In genomic region chr17:4492762-4493561, GRCh38 we compare ENCODE assay signal across 8 cellular contexts. TPM values are rescaled to one million over a fixed set of nuclear protein-coding genes. Genes with fewer than 3 reads are reported as not detected.
A peak's percentile ranks its signal among the peaks of the same experiment; 100 is the strongest.
DNase-seq lines count a peak whose midpoint lies in the region; ATAC-seq and TF ChIP-seq lines count a peak whose summit lies in the region.

No MANE protein-coding gene starts in this region.

- peaks cover 27% of the 10 kb centered on the region for H3K27me3 ChIP-seq in adipocyte (replicated peaks; ENCODE audit: control insufficient read depth, insufficient read depth, low read length)
- no peaks in the 10 kb centered on the region for H3K27me3 ChIP-seq in liver (ENCODE audit: control insufficient read depth in 4 of 4, insufficient read depth in 4 of 4, low read length in 3 of 4)

- H3K9ac ChIP-seq in adipocyte (ENCODE audit: low read length) (no peak overlapping the region), liver (ENCODE audit: low read depth in 1 of 2, low read length in 2 of 2) (no peak overlapping the region)

- TF ChIP-seq RAD21 in Ishikawa (IDR thresholded peaks at IDR 0.05; ENCODE audit: low read depth) (peak; percentile 5; the same call in 1 of the 2 replicates), liver (IDR thresholded peaks at IDR 0.05) (no peak)

- no peak for TF ChIP-seq CTCF in liver (IDR thresholded peaks at IDR 0.05; ENCODE audit: low read depth, low read length, missing input control)

- H3K9me3 ChIP-seq in adipocyte (ENCODE audit: control insufficient read depth, low read length) (no peaks in the 10 kb centered on the region), liver (ENCODE audit: control insufficient read depth in 4 of 4, low read length in 3 of 4) (no peaks in the 10 kb centered on the region)

- DNase-seq in COLO829 (ENCODE audit: low spot score) (peak; percentile 46), adipocyte (ENCODE audit: low read depth) (peak; percentile 31), T-helper 9 cell (no peak), NCI-H2029 (lab: John Stamatoyannopoulos, UW) (no peak), H4 (ENCODE audit: low spot score) (no peak)

- H3K27ac ChIP-seq in liver (ENCODE audit: low read depth in 1 of 2, low read length in 2 of 2) = no peak overlapping the region

- H3K4me3 ChIP-seq in adipocyte (ENCODE audit: low read length) (no peak overlapping the region), liver (ENCODE audit: low read depth in 1 of 3, low read length in 3 of 3) (no peak overlapping the region)

- no peaks in the 10 kb centered on the region for H3K4me1 ChIP-seq in adipocyte (ENCODE audit: control insufficient read depth, insufficient read depth, low read length)
- H3K4me1 ChIP-seq in liver (ENCODE audit: control insufficient read depth in 4 of 4, insufficient read depth in 4 of 4, low read length in 3 of 4) = peaks cover under 1 to 23% (median 13%) of the 10 kb centered on the region in 4 donors

- 71% methylated on average over 20 of the region's 20 CpGs for WGBS in liver

- no peaks in the 10 kb centered on the region for H3K36me3 ChIP-seq in adipocyte (ENCODE audit: control insufficient read depth, insufficient read depth, low read length, severe bottlenecking)
- H3K36me3 ChIP-seq in liver (ENCODE audit: control insufficient read depth in 4 of 4, insufficient read depth in 3 of 4, low read depth in 1 of 4, low read length in 3 of 4) = peaks cover 0 to 9% (median 0%) of the 10 kb centered on the region in 4 donors

- no peak for TF ChIP-seq EP300 in Ishikawa (IDR thresholded peaks at IDR 0.05; ENCODE audit: borderline replicate concordance)

- no peak for ATAC-seq in HG03108 (IDR thresholded peaks at IDR 0.05; ENCODE audit: unreplicated experiment)

TF ChIP-seq in Ishikawa, 13 proteins besides CTCF, POLR2A, EP300 and RAD21:
- TF ChIP-seq REST (IDR thresholded peaks at IDR 0.05; ENCODE audit: low read depth) = peak; percentile 97
- TF ChIP-seq NFIC (IDR thresholded peaks at IDR 0.05) = no peak
- no peak for TF ChIP-seq EGR1 (IDR thresholded peaks at IDR 0.05)
- peak; percentile 79 for TF ChIP-seq ZBTB7A (IDR thresholded peaks at IDR 0.05; ENCODE audit: low read depth)
- no peak for TF ChIP-seq CEBPB (IDR thresholded peaks at IDR 0.05)
- 0 out of 2 replicates have a peak, but pooled peaks have one; percentile 13 for TF ChIP-seq USF1 (IDR thresholded peaks at IDR 0.05)
- TF ChIP-seq FOXM1 (IDR thresholded peaks at IDR 0.05; ENCODE audit: borderline replicate concordance, low read depth) = no peak
- peak; percentile 42; the same call in 1 of the 2 replicates for TF ChIP-seq TEAD4 (IDR thresholded peaks at IDR 0.05)
- no peak for TF ChIP-seq CREB1 (IDR thresholded peaks at IDR 0.05; ENCODE audit: low read depth)
- peak; percentile 77 for TF ChIP-seq MAX (IDR thresholded peaks at IDR 0.05)
- no peak for TF ChIP-seq TCF12 (IDR thresholded peaks at IDR 0.05; ENCODE audit: low read depth)
- TF ChIP-seq YY1 (IDR thresholded peaks at IDR 0.05; ENCODE audit: low read depth) = no peak
- no peak for TF ChIP-seq TAF1 (IDR thresholded peaks at IDR 0.05; ENCODE audit: low read depth)

TF ChIP-seq in liver, 16 proteins besides CTCF, POLR2A, EP300 and RAD21:
- TF ChIP-seq NR2F2 (IDR thresholded peaks at IDR 0.05) = peak; percentile 93
- TF ChIP-seq RXRA (IDR thresholded peaks at IDR 0.05) = peak in 1 of 2 donors; percentile 12
- no peak for TF ChIP-seq GABPA (IDR thresholded peaks at IDR 0.05 in 1 of 2, conservative IDR thresholded peaks at IDR 0.05 in 1 of 2)
- TF ChIP-seq REST (IDR thresholded peaks at IDR 0.05) = peak; percentile 99

RNA-seq across cellular contexts. Expression of gene SPNS2, which starts 5.7 kb away (rescaled TPM):
- 1 to 10 TPM; 4.9 to 9.0 TPM for total RNA-seq in liver
- 1 to 10 TPM; 4.0 to 5.6 TPM for polyA plus RNA-seq in liver
- 0.06 and 0.52 TPM in 2 replicates for total RNA-seq in H4 (2014; rRNA removed; shearing (Covaris generic))

RNA-seq across cellular contexts. Expression of gene SPNS3, which starts 59.2 kb away (rescaled TPM):
- total RNA-seq in liver = 1 to 10 TPM in 1 of 2 donors, under 1 TPM in 1; 0.17 to 2.3 TPM
- polyA plus RNA-seq in liver = under 1 TPM; 0.16 to 0.32 TPM
- 0.04 and 0.08 TPM in 2 replicates for total RNA-seq in H4 (2014; rRNA removed; shearing (Covaris generic))

Comparison
In these comparisons a context has a peak if more than half of its experiments do, and no peak if none do; other contexts are left out.
1. DNase-seq: peak in COLO829 (single experiment) and adipocyte (single experiment); none in T-helper 9 cell (single experiment), NCI-H2029 (single experiment) and H4 (single experiment).